ENCODE assay signal across 8 cellular contexts in genomic region chr14:64720190-64720589, GRCh38. TPM values are rescaled to one million over a fixed set of nuclear protein-coding genes. Genes with fewer than 3 reads are reported as not detected.
DNase-seq lines count a peak whose midpoint lies in the region; ATAC-seq, FAIRE-seq and TF ChIP-seq lines count a peak whose summit lies in the region.

No MANE protein-coding gene starts in this region.

- H4K91ac ChIP-seq in IMR-90 (ENCODE audit: insufficient read depth, low read depth, low read length) = no peak overlapping the region

- FAIRE-seq in GM12892 (lab: Jason Lieb, UNC) = no peak

- H3K4me1 ChIP-seq in IMR-90 (ENCODE audit: control insufficient read depth, insufficient read depth, low read length) = peaks cover 11% of the 10 kb centered on the region

- H2AK5ac ChIP-seq in IMR-90 (ENCODE audit: low read depth, low read length) = no peak overlapping the region

- intact Hi-C loops in IMR-90 (cut with micrococcal nuclease) = no loop called here
- intact Hi-C loops in MCF 10A (cut with micrococcal nuclease) = loop anchor here (2.0 to 5.0 kb wide), 3 partner anchors 13 to 38 kb away; no protein-coding TSS in a partner anchor

- H3K4me3 Mint-ChIP-seq in MCF 10A (ENCODE audit: unreplicated experiment) (peak overlapping the region; percentile 34), mesothelial cell of epicardium (no peak overlapping the region)

- TF ChIP-seq CTCF in AG04450 (IDR thresholded peaks at IDR 0.05; ENCODE audit: low read depth, low read length) = no peak
- TF ChIP-seq CTCF in IMR-90 (conservative IDR thresholded peaks at IDR 0.05; ENCODE audit: low read depth, low read length) = no peak
- no peak for TF ChIP-seq CTCF in MCF 10A (IDR thresholded peaks at IDR 0.05; ENCODE audit: unreplicated experiment)
- TF ChIP-seq CTCF in mesothelial cell of epicardium (IDR thresholded peaks at IDR 0.05; ENCODE audit: unreplicated experiment) = no peak

- no peak overlapping the region for H3K18ac ChIP-seq in IMR-90 (ENCODE audit: low read depth, low read length)

- dilution Hi-C loops in IMR-90 (cut with HindIII; ENCODE audit: low sequenced_read_pairs, unreplicated experiment) = no loop called here

- DNase-seq in AG04450 (ENCODE audit: low read depth, low spot score) = peak; percentile 15
- peak; percentile 83 for DNase-seq in IMR-90
- peak; percentile 95 for DNase-seq in MCF 10A (ENCODE audit: unreplicated experiment)
- no peak for DNase-seq in mesothelial cell of epicardium (ENCODE audit: low spot score in 2 of 2, unreplicated experiment in 2 of 2)
- DNase-seq in activated CD8-positive, alpha-beta memory T cell treated with anti-CD3 and anti-CD28 coated beads, Interleukin-2, amount 50 U/mL, for 48 hours = no peak
- no peak for DNase-seq in SKM-1 treated with dmso at 0.1 percent for 144 hours (lab: John Stamatoyannopoulos, UW; ENCODE audit: unreplicated experiment)
- no peak for DNase-seq in GM12892 (ENCODE audit: insufficient read length)

- no peak overlapping the region for H2BK5ac ChIP-seq in IMR-90 (ENCODE audit: low read depth, low read length, poor library complexity, severe bottlenecking)

- H3K9me3 Mint-ChIP-seq in MCF 10A (ENCODE audit: unreplicated experiment) (no peaks in the 10 kb centered on the region), mesothelial cell of epicardium (no peaks in the 10 kb centered on the region)

- WGBS in IMR-90 (ENCODE audit: extremely low coverage in 2 of 2, insufficient read length in 1 of 2), 2 experiments = no CpG with 5 or more reads among the region's 7 CpGs

- no peaks in the 10 kb centered on the region for H3K36me3 ChIP-seq in IMR-90 (ENCODE audit: control insufficient read depth, insufficient read depth, low read length)

- H2AFZ ChIP-seq in IMR-90 (replicated peaks; ENCODE audit: low read length, poor library complexity) = peak overlapping the region; percentile 58

- H3K4me3 ChIP-seq in AG04450 (ENCODE audit: low read depth, low read length) (no peak overlapping the region), IMR-90 (ENCODE audit: insufficient read depth, low read depth, low read length) (no peak overlapping the region)

- ATAC-seq in IMR-90 (ENCODE audit: low read depth) (peak; percentile 80), GM21619 (IDR thresholded peaks at IDR 0.05; ENCODE audit: unreplicated experiment) (no peak)

- no peak overlapping the region for H3K56ac ChIP-seq in IMR-90 (ENCODE audit: extremely low read depth, insufficient read depth, low read length)

- H3K4me1 Mint-ChIP-seq in MCF 10A (ENCODE audit: insufficient read depth, unreplicated experiment) (peaks cover 84% of the 10 kb centered on the region), mesothelial cell of epicardium (peaks cover 90% of the 10 kb centered on the region)

- no peak overlapping the region for H3K23ac ChIP-seq in IMR-90 (ENCODE audit: low read depth, low read length)

- CTCF ChIA-PET in AG04450 (lab: Charles Lee) (no interaction called here), IMR-90 (lab: Yijun Ruan, JAX) (interaction anchor here (0.6 kb wide), 1 partner anchor 292 kb away, joined by 6 read pairs; no protein-coding TSS in a partner anchor), MCF 10A (lab: Yijun Ruan, JAX) (interaction anchor here (1.0 to 2.2 kb wide), 4 partner anchors 12 to 49 kb away, joined by 4 to 6 read pairs (median 4); partner anchors contain the start of gene PLEKHG3)

- in situ Hi-C loops in IMR-90 (cut with MboI; ENCODE audit: low sequenced_read_pairs) = no loop called here

- BruUV-seq in IMR-90 (replicated peaks; lab: Mats Ljungman, UMichigan) (no TSS peak), MCF 10A (replicated peaks; lab: Mats Ljungman, UMichigan) (no TSS peak)

- H3K79me1 ChIP-seq in IMR-90 (ENCODE audit: low read depth in 1 of 2, low read length in 2 of 2) = peaks cover 3 to 24% of the 10 kb centered on the region in 2 experiments; a peak in 2 of 4 replicates

- H3K14ac ChIP-seq in IMR-90 (replicated peaks; ENCODE audit: low read depth, low read length) = 0 out of 2 replicates have a peak overlapping the region, but pooled peaks have one; percentile 8

- peaks cover 8% of the 10 kb centered on the region for H3K36me3 Mint-ChIP-seq in MCF 10A (ENCODE audit: insufficient read depth, unreplicated experiment)
- H3K36me3 Mint-ChIP-seq in mesothelial cell of epicardium = peaks cover 7% of the 10 kb centered on the region

- H4K5ac ChIP-seq in IMR-90 (ENCODE audit: low read depth, low read length) = no peak overlapping the region

- H2BK15ac ChIP-seq in IMR-90 (ENCODE audit: low read depth, low read length) = 0 out of 3 replicates have a peak overlapping the region, but pooled peaks have one; percentile 66

- peak overlapping the region; percentile 97 for H3K27ac Mint-ChIP-seq in MCF 10A (ENCODE audit: low read depth, unreplicated experiment)
- H3K27ac Mint-ChIP-seq in mesothelial cell of epicardium = peak overlapping the region; percentile 90

- peak overlapping the region; percentile 12 for H2AK9ac ChIP-seq in IMR-90 (replicated peaks; ENCODE audit: low read depth, low read length, poor library complexity)

- no peak overlapping the region for H3K9ac ChIP-seq in IMR-90 (ENCODE audit: low read depth, low read length)

- no peak overlapping the region for H3K4ac ChIP-seq in IMR-90 (ENCODE audit: low read depth, low read length)

- H3K4me2 ChIP-seq in IMR-90 (ENCODE audit: low read depth, low read length) = 0 out of 2 replicates have a peak overlapping the region, but pooled peaks have one; percentile 1

- H3K27ac ChIP-seq in AG04450 (ENCODE audit: low read depth, low read length) (no peak overlapping the region), IMR-90 (ENCODE audit: insufficient read depth, low read length) (no peak overlapping the region)

- H4K8ac ChIP-seq in IMR-90 (ENCODE audit: low read depth in 2 of 2, low read length in 2 of 2) = peak overlapping the region in 1 of 2 experiments; percentile 9; a peak in 1 of 4 replicates

- H4K20me1 ChIP-seq in IMR-90 (ENCODE audit: insufficient read depth, low read length) = no peaks in the 10 kb centered on the region; the same call in 1 of the 2 replicates

- TF ChIP-seq RAD21 in IMR-90 (IDR thresholded peaks at IDR 0.05; ENCODE audit: low read length) = no peak

- H2BK20ac ChIP-seq in IMR-90 (ENCODE audit: low read depth, low read length) = no peak overlapping the region

- H3K27me3 ChIP-seq in AG04450 (ENCODE audit: control insufficient read depth, insufficient read depth, low read length) (no peaks in the 10 kb centered on the region), IMR-90 (ENCODE audit: control insufficient read depth, insufficient read depth, low read length) (no peaks in the 10 kb centered on the region)

- H3K27me3 Mint-ChIP-seq in MCF 10A (ENCODE audit: insufficient read depth, unreplicated experiment) = no peaks in the 10 kb centered on the region
- H3K27me3 Mint-ChIP-seq in mesothelial cell of epicardium (ENCODE audit: low read depth) = no peaks in the 10 kb centered on the region

- no peaks in the 10 kb centered on the region for H3K9me3 ChIP-seq in AG04450 (ENCODE audit: control insufficient read depth, insufficient read depth, low read length)
- H3K9me3 ChIP-seq in IMR-90 (ENCODE audit: control insufficient read depth, insufficient read depth, low read length) = no peaks in the 10 kb centered on the region

- no peak overlapping the region; the same call in 1 of the 2 replicates for H2BK120ac ChIP-seq in IMR-90 (ENCODE audit: low read depth, low read length)

- peaks cover 27% of the 10 kb centered on the region for H3K9me1 ChIP-seq in IMR-90 (ENCODE audit: insufficient read depth, low read length)

- POLR2A ChIA-PET in AG04450 (lab: Yijun Ruan, JAX) = no interaction called here
- POLR2A ChIA-PET in IMR-90 (lab: Charles Lee; ENCODE audit: unreplicated experiment) = no interaction called here
- POLR2A ChIA-PET in MCF 10A (lab: Yijun Ruan, JAX) = interaction anchor here (0.6 to 15.5 kb wide), 18 partner anchors 8 to 899 kb away, joined by 3 to 283 read pairs (median 4); partner anchors contain the start of gene PLEKHG3

- TF ChIP-seq POLR2A in IMR-90 (IDR thresholded peaks at IDR 0.05; ENCODE audit: low read depth, low read length) = no peak
- no peak for TF ChIP-seq POLR2A in GM12892 (IDR thresholded peaks at IDR 0.05; ENCODE audit: low read depth, low read length)

TF ChIP-seq in IMR-90, 13 proteins besides CTCF, POLR2A, EP300 and RAD21:
- TF ChIP-seq RFX5 (IDR thresholded peaks at IDR 0.05; ENCODE audit: low read depth, low read length) (no peak), RCOR1 (IDR thresholded peaks at IDR 0.05; ENCODE audit: insufficient replicate concordance, low read length) (peak; percentile 63), BHLHE40 (IDR thresholded peaks at IDR 0.05; ENCODE audit: low read depth, low read length) (peak; percentile 32), CEBPB (IDR thresholded peaks at IDR 0.05; ENCODE audit: low read depth, low read length) (no peak), FOS (IDR thresholded peaks at IDR 0.05; ENCODE audit: low read depth, low read length) (peak; percentile 43; the same call in 1 of the 2 replicates)

RNA-seq across cellular contexts. Expression of gene PLEKHG3, which starts 16.0 kb away (rescaled TPM):
- polyA plus RNA-seq in AG04450 (2011; rRNA removed) = 6.4 and 6.6 TPM in 2 replicates
- polyA minus RNA-seq in AG04450 (2011; rRNA and poly(A)+ RNA removed) = 8.1 and 12.0 TPM in 2 replicates
- 4.4 and 8.2 TPM in 2 replicates for total RNA-seq in IMR-90 (2012; rRNA removed)
- polyA plus RNA-seq in IMR-90 (2012; rRNA removed) = 8.4 and 10.6 TPM in 2 replicates
- 3.5 and 6.2 TPM in 2 replicates for polyA plus RNA-seq in IMR-90 (2012; cell fraction: cytosol; rRNA removed)
- polyA plus RNA-seq in IMR-90 (2012; cell fraction: nucleus; rRNA removed; ENCODE audit: low replicate concordance) = 28.4 and 37.6 TPM in 2 replicates
- total RNA-seq in MCF 10A (2022) = 52.9 and 72.8 TPM in 2 replicates
- 141 to 142 TPM (median 142 TPM) in 3 replicates for total RNA-seq in mesothelial cell of epicardium
- 0.30 TPM for polyA plus RNA-seq in GM12892 (2012; ENCODE audit: missing spikeins)

Comparison
In these comparisons a context has a peak if more than half of its experiments do, and no peak if none do; other contexts are left out.
1. DNase-seq: peak in AG04450 (single experiment), IMR-90 (single experiment) and MCF 10A (single experiment); none in mesothelial cell of epicardium (0 of 2), activated CD8-positive, alpha-beta memory T cell treated with anti-CD3 and anti-CD28 coated beads, Interleukin-2, amount 50 U/mL, for 48 hours (single experiment), SKM-1 treated with dmso at 0.1 percent for 144 hours (single experiment) and GM12892 (single experiment).